In genomic region chr5:86918246-86918645, GRCh38 we compare ENCODE assay signal across 27 cellular contexts.
"Had no signal": no experiment of that assay in that cellular context is flagged by ENCODE, and none has a peak within 500 bp of the region (broad histone marks: within the 10 kb centered on the region; RNA-seq: fewer than 3 reads in every experiment).

No MANE protein-coding gene starts in this region.

- H3K4me3 ChIP-seq: adrenal gland, body of pancreas, gastrocnemius medialis, hepatocyte, left ventricle myocardium inferior, lung, neural progenitor cell, right atrium auricular region, testis had no signal

- DNase-seq: activated CD4-positive, alpha-beta T cell treated with anti-CD3 and anti-CD28 coated beads, Interleukin-2, amount 50 U/mL, for 4 hours; activated CD4-positive, CD25-positive, alpha-beta regulatory T cell treated with anti-CD3 and anti-CD28 coated beads, Interleukin-2, amount 50 U/mL, for 72 hours; adrenal gland; aorta; body of pancreas; dermis blood vessel endothelial cell; effector CD8-positive, alpha-beta T cell; gastrocnemius medialis; glutamatergic neuron; islet precursor cell; left ventricle myocardium inferior; mesendoderm; natural killer cell; stimulated activated CD4-positive, alpha-beta T cell treated with anti-CD3 and anti-CD28 coated beads, Interleukin-15, amount 100 ng/mL, for 24 hours; stimulated activated CD4-positive, alpha-beta T cell treated with anti-CD3 and anti-CD28 coated beads, Interleukin-2, amount 100 ng/mL, for 24 hours; stimulated activated naive CD4-positive, alpha-beta T cell; T-helper 9 cell; testis; trophoblast cell; WERI-Rb-1 had no signal

- H3K9me3 ChIP-seq: adrenal gland, body of pancreas, gastrocnemius medialis, left ventricle myocardium inferior, right atrium auricular region, testis had no signal

- H3K9ac ChIP-seq: neural progenitor cell had no signal

- H3K4me1 ChIP-seq: adrenal gland, body of pancreas, gastrocnemius medialis, left ventricle myocardium inferior, neural progenitor cell, right atrium auricular region, testis had no signal

- H3K4me2 ChIP-seq: hepatocyte, neural progenitor cell had no signal

- H3K27ac Mint-ChIP-seq: activated naive CD4-positive, alpha-beta T cell treated with anti-CD3 and anti-CD28 coated beads, Interleukin-2, amount 50 U/mL, for 24 hours; activated T-helper 2 cell treated with anti-CD3 and anti-CD28 coated beads, Interferon-gamma antibody, Interleukin-2, Interleukin-4, amounts not matched to agents 10 μg/mL and 5 μg/mL and 100 μg/mL, durations not matched to agents 14 hours and 24 hours and 36 hours; natural killer cell; neural progenitor cell had no signal

- FAIRE-seq: urothelium cell line had no signal

- H3K27ac ChIP-seq: adrenal gland, body of pancreas, gastrocnemius medialis, hepatocyte, left ventricle myocardium inferior, neural progenitor cell, right atrium auricular region, testis, WERI-Rb-1 had no signal

- H3K9me3 Mint-ChIP-seq: activated T-helper 2 cell treated with anti-CD3 and anti-CD28 coated beads, Interferon-gamma antibody, Interleukin-2, Interleukin-4, amounts not matched to agents 10 μg/mL and 5 μg/mL and 100 μg/mL, durations not matched to agents 14 hours and 24 hours and 36 hours; natural killer cell; neural progenitor cell had no signal

- H3K4me1 Mint-ChIP-seq: natural killer cell, neural progenitor cell had no signal

- H3K36me3 ChIP-seq: adrenal gland, gastrocnemius medialis, left ventricle myocardium inferior, neural progenitor cell, right atrium auricular region, WERI-Rb-1 had no signal

- ATAC-seq: body of pancreas, gastrocnemius medialis, natural killer cell had no signal

- H3K36me3 Mint-ChIP-seq: activated naive CD4-positive, alpha-beta T cell treated with anti-CD3 and anti-CD28 coated beads, Interleukin-2, amount 50 U/mL, for 24 hours; natural killer cell; neural progenitor cell had no signal

- H2AFZ ChIP-seq: hepatocyte, neural progenitor cell had no signal

- H3K27me3 ChIP-seq: adrenal gland, body of pancreas, gastrocnemius medialis, hepatocyte, neural progenitor cell, right atrium auricular region, testis had no signal

- H3K4me3 Mint-ChIP-seq: activated naive CD4-positive, alpha-beta T cell treated with anti-CD3 and anti-CD28 coated beads, Interleukin-2, amount 50 U/mL, for 24 hours; natural killer cell; neural progenitor cell had no signal
